Comparison of ENCODE assay signal across 1 cellular context in genomic region chr1:65292861-65293593, GRCh38.
TF ChIP-seq lines count a peak whose summit lies in the region.

No MANE protein-coding gene starts in this region.

TF ChIP-seq in K562, 482 proteins besides CTCF, POLR2A, EP300 and RAD21 (continued from another document and continues in another):
- peak; percentile 69; the same call in 1 of the 2 replicates for TF ChIP-seq GATAD2A (IDR thresholded peaks at IDR 0.05)
- peak; percentile 84 to 93 for TF ChIP-seq MAZ (CRISPR knock-in tag; conservative IDR thresholded peaks at IDR 0.05 in 1 of 2, IDR thresholded peaks at IDR 0.05 in 1 of 2)
- no peak for TF ChIP-seq SREBF1 (IDR thresholded peaks at IDR 0.05; ENCODE audit: borderline replicate concordance, low read depth, low read length)
- TF ChIP-seq ZBTB1 (CRISPR knock-in tag; IDR thresholded peaks at IDR 0.05; ENCODE audit: borderline replicate concordance, low read depth): no peak
- peak; percentile 83 for TF ChIP-seq ZNF24 (IDR thresholded peaks at IDR 0.05)
- TF ChIP-seq CEBPZ (IDR thresholded peaks at IDR 0.05; ENCODE audit: borderline replicate concordance, low read depth, low read length): no peak
- TF ChIP-seq ZNF395 (CRISPR knock-in tag; IDR thresholded peaks at IDR 0.05): peak; percentile 98
- 0 out of 2 replicates have a peak, but pooled peaks have one; percentile 26 for TF ChIP-seq MEF2A (IDR thresholded peaks at IDR 0.05; ENCODE audit: control insufficient read depth, low read depth, low read length)
- TF ChIP-seq FOXJ2 (tag; IDR thresholded peaks at IDR 0.05): peak; percentile 97
- TF ChIP-seq BCLAF1 (IDR thresholded peaks at IDR 0.05; ENCODE audit: borderline replicate concordance in 1 of 2, control insufficient read depth in 1 of 2, low read depth in 2 of 2, low read length in 1 of 2): peak in 1 of 2 experiments; percentile 86; a peak in 1 of 4 replicates
- TF ChIP-seq, protein P1, sequence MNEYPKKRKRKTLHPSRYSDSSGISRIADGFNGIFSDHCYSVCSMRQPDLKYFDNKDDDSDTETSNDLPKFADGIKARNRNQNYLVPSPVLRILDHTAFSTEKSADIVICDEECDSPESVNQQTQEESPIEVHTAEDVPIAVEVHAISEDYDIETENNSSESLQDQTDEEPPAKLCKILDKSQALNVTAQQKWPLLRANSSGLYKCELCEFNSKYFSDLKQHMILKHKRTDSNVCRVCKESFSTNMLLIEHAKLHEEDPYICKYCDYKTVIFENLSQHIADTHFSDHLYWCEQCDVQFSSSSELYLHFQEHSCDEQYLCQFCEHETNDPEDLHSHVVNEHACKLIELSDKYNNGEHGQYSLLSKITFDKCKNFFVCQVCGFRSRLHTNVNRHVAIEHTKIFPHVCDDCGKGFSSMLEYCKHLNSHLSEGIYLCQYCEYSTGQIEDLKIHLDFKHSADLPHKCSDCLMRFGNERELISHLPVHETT (CRISPR knock-in tag; conservative IDR thresholded peaks at IDR 0.05 in 1 of 2, IDR thresholded peaks at IDR 0.05 in 1 of 2): peak in 1 of 2 experiments; percentile 80; a peak in 2 of 4 replicates
- TF ChIP-seq MYBL2 (IDR thresholded peaks at IDR 0.05; ENCODE audit: low read depth): no peak
- TF ChIP-seq MYBL2 (CRISPR knock-in tag; IDR thresholded peaks at IDR 0.05; ENCODE audit: borderline replicate concordance): no peak
- no peak for TF ChIP-seq MLX (CRISPR knock-in tag; conservative IDR thresholded peaks at IDR 0.05)
- TF ChIP-seq POLR3G (IDR thresholded peaks at IDR 0.05; ENCODE audit: extremely low read depth, insufficient read length, insufficient replicate concordance): no peak
- peak; percentile 93 for TF ChIP-seq SPI1 (IDR thresholded peaks at IDR 0.05; ENCODE audit: borderline replicate concordance, low read depth, low read length)
- TF ChIP-seq SMC3 (conservative IDR thresholded peaks at IDR 0.05; ENCODE audit: insufficient read depth, low read depth, low read length): no peak
- TF ChIP-seq, protein P2, sequence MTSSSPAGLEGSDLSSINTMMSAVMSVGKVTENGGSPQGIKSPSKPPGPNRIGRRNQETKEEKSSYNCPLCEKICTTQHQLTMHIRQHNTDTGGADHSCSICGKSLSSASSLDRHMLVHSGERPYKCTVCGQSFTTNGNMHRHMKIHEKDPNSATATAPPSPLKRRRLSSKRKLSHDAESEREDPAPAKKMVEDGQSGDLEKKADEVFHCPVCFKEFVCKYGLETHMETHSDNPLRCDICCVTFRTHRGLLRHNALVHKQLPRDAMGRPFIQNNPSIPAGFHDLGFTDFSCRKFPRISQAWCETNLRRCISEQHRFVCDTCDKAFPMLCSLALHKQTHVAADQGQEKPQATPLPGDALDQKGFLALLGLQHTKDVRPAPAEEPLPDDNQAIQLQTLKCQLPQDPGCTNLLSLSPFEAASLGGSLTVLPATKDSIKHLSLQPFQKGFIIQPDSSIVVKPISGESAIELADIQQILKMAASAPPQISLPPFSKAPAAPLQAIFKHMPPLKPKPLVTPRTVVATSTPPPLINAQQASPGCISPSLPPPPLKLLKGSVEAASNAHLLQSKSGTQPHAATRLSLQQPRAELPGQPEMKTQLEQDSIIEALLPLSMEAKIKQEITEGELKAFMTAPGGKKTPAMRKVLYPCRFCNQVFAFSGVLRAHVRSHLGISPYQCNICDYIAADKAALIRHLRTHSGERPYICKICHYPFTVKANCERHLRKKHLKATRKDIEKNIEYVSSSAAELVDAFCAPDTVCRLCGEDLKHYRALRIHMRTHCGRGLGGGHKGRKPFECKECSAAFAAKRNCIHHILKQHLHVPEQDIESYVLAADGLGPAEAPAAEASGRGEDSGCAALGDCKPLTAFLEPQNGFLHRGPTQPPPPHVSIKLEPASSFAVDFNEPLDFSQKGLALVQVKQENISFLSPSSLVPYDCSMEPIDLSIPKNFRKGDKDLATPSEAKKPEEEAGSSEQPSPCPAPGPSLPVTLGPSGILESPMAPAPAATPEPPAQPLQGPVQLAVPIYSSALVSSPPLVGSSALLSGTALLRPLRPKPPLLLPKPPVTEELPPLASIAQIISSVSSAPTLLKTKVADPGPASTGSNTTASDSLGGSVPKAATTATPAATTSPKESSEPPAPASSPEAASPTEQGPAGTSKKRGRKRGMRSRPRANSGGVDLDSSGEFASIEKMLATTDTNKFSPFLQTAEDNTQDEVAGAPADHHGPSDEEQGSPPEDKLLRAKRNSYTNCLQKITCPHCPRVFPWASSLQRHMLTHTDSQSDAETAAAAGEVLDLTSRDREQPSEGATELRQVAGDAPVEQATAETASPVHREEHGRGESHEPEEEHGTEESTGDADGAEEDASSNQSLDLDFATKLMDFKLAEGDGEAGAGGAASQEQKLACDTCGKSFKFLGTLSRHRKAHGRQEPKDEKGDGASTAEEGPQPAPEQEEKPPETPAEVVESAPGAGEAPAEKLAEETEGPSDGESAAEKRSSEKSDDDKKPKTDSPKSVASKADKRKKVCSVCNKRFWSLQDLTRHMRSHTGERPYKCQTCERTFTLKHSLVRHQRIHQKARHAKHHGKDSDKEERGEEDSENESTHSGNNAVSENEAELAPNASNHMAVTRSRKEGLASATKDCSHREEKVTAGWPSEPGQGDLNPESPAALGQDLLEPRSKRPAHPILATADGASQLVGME (CRISPR knock-in tag; IDR thresholded peaks at IDR 0.05): no peak
- TF ChIP-seq CHCHD3 (CRISPR knock-in tag; IDR thresholded peaks at IDR 0.05): no peak
- peak; percentile 8 for TF ChIP-seq RBM25 (IDR thresholded peaks at IDR 0.05; ENCODE audit: low read depth, low read length, severe bottlenecking)
- no peak for TF ChIP-seq FUS (optimal IDR thresholded peaks at IDR 0.05; ENCODE audit: low read depth, low read length)
- peak; percentile 99 for TF ChIP-seq CBFA2T2 (conservative IDR thresholded peaks at IDR 0.05)
- peak; percentile 96 for TF ChIP-seq SMARCC2 (IDR thresholded peaks at IDR 0.05; ENCODE audit: low read depth)
- TF ChIP-seq PTBP1 (IDR thresholded peaks at IDR 0.05; ENCODE audit: low read depth, low read length): no peak
- TF ChIP-seq, protein P3, sequence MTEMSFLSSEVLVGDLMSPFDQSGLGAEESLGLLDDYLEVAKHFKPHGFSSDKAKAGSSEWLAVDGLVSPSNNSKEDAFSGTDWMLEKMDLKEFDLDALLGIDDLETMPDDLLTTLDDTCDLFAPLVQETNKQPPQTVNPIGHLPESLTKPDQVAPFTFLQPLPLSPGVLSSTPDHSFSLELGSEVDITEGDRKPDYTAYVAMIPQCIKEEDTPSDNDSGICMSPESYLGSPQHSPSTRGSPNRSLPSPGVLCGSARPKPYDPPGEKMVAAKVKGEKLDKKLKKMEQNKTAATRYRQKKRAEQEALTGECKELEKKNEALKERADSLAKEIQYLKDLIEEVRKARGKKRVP (CRISPR knock-in tag; IDR thresholded peaks at IDR 0.05): no peak
- TF ChIP-seq, protein P4, sequence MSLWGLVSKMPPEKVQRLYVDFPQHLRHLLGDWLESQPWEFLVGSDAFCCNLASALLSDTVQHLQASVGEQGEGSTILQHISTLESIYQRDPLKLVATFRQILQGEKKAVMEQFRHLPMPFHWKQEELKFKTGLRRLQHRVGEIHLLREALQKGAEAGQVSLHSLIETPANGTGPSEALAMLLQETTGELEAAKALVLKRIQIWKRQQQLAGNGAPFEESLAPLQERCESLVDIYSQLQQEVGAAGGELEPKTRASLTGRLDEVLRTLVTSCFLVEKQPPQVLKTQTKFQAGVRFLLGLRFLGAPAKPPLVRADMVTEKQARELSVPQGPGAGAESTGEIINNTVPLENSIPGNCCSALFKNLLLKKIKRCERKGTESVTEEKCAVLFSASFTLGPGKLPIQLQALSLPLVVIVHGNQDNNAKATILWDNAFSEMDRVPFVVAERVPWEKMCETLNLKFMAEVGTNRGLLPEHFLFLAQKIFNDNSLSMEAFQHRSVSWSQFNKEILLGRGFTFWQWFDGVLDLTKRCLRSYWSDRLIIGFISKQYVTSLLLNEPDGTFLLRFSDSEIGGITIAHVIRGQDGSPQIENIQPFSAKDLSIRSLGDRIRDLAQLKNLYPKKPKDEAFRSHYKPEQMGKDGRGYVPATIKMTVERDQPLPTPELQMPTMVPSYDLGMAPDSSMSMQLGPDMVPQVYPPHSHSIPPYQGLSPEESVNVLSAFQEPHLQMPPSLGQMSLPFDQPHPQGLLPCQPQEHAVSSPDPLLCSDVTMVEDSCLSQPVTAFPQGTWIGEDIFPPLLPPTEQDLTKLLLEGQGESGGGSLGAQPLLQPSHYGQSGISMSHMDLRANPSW (CRISPR knock-in tag; IDR thresholded peaks at IDR 0.05): 0 out of 2 replicates have a peak, but pooled peaks have one; percentile 78
- TF ChIP-seq ZNF717 (CRISPR knock-in tag; IDR thresholded peaks at IDR 0.05): no peak
- no peak for TF ChIP-seq XRCC4 (IDR thresholded peaks at IDR 0.05; ENCODE audit: extremely low read depth, insufficient read depth, insufficient read length)
- TF ChIP-seq SRF (CRISPR knock-in tag; IDR thresholded peaks at IDR 0.05): peak; percentile 90 to 98
- TF ChIP-seq, protein P5, sequence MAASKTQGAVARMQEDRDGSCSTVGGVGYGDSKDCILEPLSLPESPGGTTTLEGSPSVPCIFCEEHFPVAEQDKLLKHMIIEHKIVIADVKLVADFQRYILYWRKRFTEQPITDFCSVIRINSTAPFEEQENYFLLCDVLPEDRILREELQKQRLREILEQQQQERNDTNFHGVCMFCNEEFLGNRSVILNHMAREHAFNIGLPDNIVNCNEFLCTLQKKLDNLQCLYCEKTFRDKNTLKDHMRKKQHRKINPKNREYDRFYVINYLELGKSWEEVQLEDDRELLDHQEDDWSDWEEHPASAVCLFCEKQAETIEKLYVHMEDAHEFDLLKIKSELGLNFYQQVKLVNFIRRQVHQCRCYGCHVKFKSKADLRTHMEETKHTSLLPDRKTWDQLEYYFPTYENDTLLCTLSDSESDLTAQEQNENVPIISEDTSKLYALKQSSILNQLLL (CRISPR knock-in tag; IDR thresholded peaks at IDR 0.05; ENCODE audit: borderline replicate concordance): no peak
- no peak for TF ChIP-seq ZSCAN32 (CRISPR knock-in tag; IDR thresholded peaks at IDR 0.05)
- TF ChIP-seq STAT5B (CRISPR knock-in tag; IDR thresholded peaks at IDR 0.05): no peak
- no peak for TF ChIP-seq BACH1 (tag; IDR thresholded peaks at IDR 0.05)
- TF ChIP-seq ARID3B (CRISPR knock-in tag; IDR thresholded peaks at IDR 0.05; ENCODE audit: borderline replicate concordance): no peak
